In the genomic region with DNA sequence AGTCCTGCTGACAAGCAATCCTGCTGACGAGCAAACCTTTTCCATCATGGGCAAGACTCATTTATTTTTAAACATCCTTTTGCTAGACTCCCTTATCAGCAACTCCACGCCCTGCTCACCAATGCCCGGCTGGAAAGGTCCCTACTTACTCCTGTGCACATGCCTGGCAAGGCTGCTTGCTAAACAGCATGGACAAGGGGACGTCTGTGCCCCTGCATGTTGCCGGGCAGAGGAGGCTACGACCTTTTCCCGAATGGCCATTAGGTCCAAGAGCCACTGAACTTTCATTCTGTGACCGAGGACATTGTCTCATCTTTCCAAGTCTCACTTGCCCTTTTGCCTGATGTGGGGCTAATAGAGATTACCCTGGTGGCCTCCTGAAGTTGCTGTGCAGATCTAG, we compare ENCODE assay signal across 15 cellular contexts.
A peak's percentile ranks its signal among the peaks of the same experiment; 100 is the strongest.
DNase-seq lines count a peak whose midpoint lies in the region; ATAC-seq and TF ChIP-seq lines count a peak whose summit lies in the region.
"Had no signal": no experiment of that assay in that cellular context is flagged by ENCODE, and none has a peak within 500 bp of the region (broad histone marks: within the 10 kb centered on the region; RNA-seq: fewer than 3 reads in every experiment).

No MANE protein-coding gene starts in this region.

- H3K36me3 Mint-ChIP-seq in brain = no peaks in the 10 kb centered on the region
- H3K36me3 Mint-ChIP-seq: natural killer cell, WTC11 had no signal

- H3K9me1 ChIP-seq in IMR-90 (ENCODE audit: insufficient read depth, low read length) = no peaks in the 10 kb centered on the region

- H2AK9ac ChIP-seq in IMR-90 (replicated peaks; ENCODE audit: low read depth, low read length, poor library complexity) = no peak overlapping the region

- POLR2A ChIA-PET in IMR-90 (lab: Charles Lee; ENCODE audit: unreplicated experiment) = no interaction called here

- H4K5ac ChIP-seq in IMR-90 (ENCODE audit: low read depth, low read length) = no peak overlapping the region

- H2AFZ ChIP-seq in IMR-90 (replicated peaks; ENCODE audit: low read length, poor library complexity) = peak overlapping the region; percentile 44

- TF ChIP-seq RAD21 in IMR-90 (IDR thresholded peaks at IDR 0.05; ENCODE audit: low read length) = no peak

- H3K4me3 Mint-ChIP-seq in brain = no peak overlapping the region
- H3K4me3 Mint-ChIP-seq: activated naive CD8-positive, alpha-beta T cell treated with anti-CD3 and anti-CD28 coated beads, Interleukin-2, amount 50 U/mL, for 24 hours; natural killer cell; WTC11 had no signal

- no peak overlapping the region for H3K4me2 ChIP-seq in IMR-90 (ENCODE audit: low read depth, low read length)

- ATAC-seq in IMR-90 (ENCODE audit: low read depth) (no peak), left lobe of liver (peak; percentile 72), gastrocnemius medialis (peak in 1 of 2 donors; percentile 40), GM18517 (IDR thresholded peaks at IDR 0.05; ENCODE audit: unreplicated experiment) (no peak)
- ATAC-seq: activated naive CD8-positive, alpha-beta T cell treated with anti-CD3 and anti-CD28 coated beads, Interleukin-2, amount 50 U/mL, for 24 hours; natural killer cell; WTC11 had no signal

- TF ChIP-seq POLR2A in IMR-90 (IDR thresholded peaks at IDR 0.05; ENCODE audit: low read depth, low read length) (no peak), gastrocnemius medialis (IDR thresholded peaks at IDR 0.05) (no peak)

- H3K79me1 ChIP-seq in IMR-90 (ENCODE audit: low read depth in 1 of 2, low read length in 2 of 2) = no peaks in the 10 kb centered on the region; a peak in 1 of 4 replicates

- H3K36me3 ChIP-seq in IMR-90 (ENCODE audit: control insufficient read depth, insufficient read depth, low read length) (no peaks in the 10 kb centered on the region), gastrocnemius medialis (no peaks in the 10 kb centered on the region)

- no peak overlapping the region for H3K9ac ChIP-seq in IMR-90 (ENCODE audit: low read depth, low read length)

- in situ Hi-C loops in IMR-90 (cut with MboI; ENCODE audit: low sequenced_read_pairs) = no loop called here
- in situ Hi-C loops in gastrocnemius medialis (cut with MboI; ENCODE audit: low sequenced_read_pairs in 4 of 4) = no loop called here

- H3K27me3 Mint-ChIP-seq in brain = no peaks in the 10 kb centered on the region

- no peak overlapping the region for H2BK20ac ChIP-seq in IMR-90 (ENCODE audit: low read depth, low read length)

- no TSS peak for BruUV-seq in IMR-90 (replicated peaks; lab: Mats Ljungman, UMichigan)

- no peaks in the 10 kb centered on the region for H3K9me3 ChIP-seq in IMR-90 (ENCODE audit: control insufficient read depth, insufficient read depth, low read length)
- H3K9me3 ChIP-seq in gastrocnemius medialis = no peaks in the 10 kb centered on the region

- H2BK5ac ChIP-seq in IMR-90 (ENCODE audit: low read depth, low read length, poor library complexity, severe bottlenecking) = no peak overlapping the region

- H2BK120ac ChIP-seq in IMR-90 (ENCODE audit: low read depth, low read length) = no peak overlapping the region

- H3K27ac Mint-ChIP-seq in brain = peak overlapping the region in 4 of 5 experiments; percentile 26 to 90 (median 68)
- H3K27ac Mint-ChIP-seq: activated naive CD8-positive, alpha-beta T cell treated with anti-CD3 and anti-CD28 coated beads, Interleukin-2, amount 50 U/mL, for 24 hours; natural killer cell; WTC11 had no signal

- H3K4me3 ChIP-seq in IMR-90 (ENCODE audit: insufficient read depth, low read depth, low read length) = no peak overlapping the region
- H3K4me3 ChIP-seq in gastrocnemius medialis = peak overlapping the region in 3 of 4 donors; percentile 3 to 31 (median 6)

- no peak overlapping the region for H3K18ac ChIP-seq in IMR-90 (ENCODE audit: low read depth, low read length)

- H3K4me1 ChIP-seq in IMR-90 (ENCODE audit: control insufficient read depth, insufficient read depth, low read length) = 0 out of 2 replicates have a peak, but pooled peaks cover 1% of the 10 kb centered on the region
- peaks cover 56 to 62% of the 10 kb centered on the region in 2 donors for H3K4me1 ChIP-seq in gastrocnemius medialis

- H3K27me3 ChIP-seq in IMR-90 (ENCODE audit: control insufficient read depth, insufficient read depth, low read length) (no peaks in the 10 kb centered on the region), gastrocnemius medialis (no peaks in the 10 kb centered on the region)

- no peak overlapping the region for H3K27ac ChIP-seq in IMR-90 (ENCODE audit: insufficient read depth, low read length)
- H3K27ac ChIP-seq in gastrocnemius medialis = peak overlapping the region; percentile 76 to 85 (median 82)
- H3K27ac ChIP-seq: RWPE1 had no signal

- no peak overlapping the region for H2AK5ac ChIP-seq in IMR-90 (ENCODE audit: low read depth, low read length)

- H3K23ac ChIP-seq in IMR-90 (ENCODE audit: low read depth, low read length) = no peak overlapping the region

- H4K91ac ChIP-seq in IMR-90 (ENCODE audit: insufficient read depth, low read depth, low read length) = no peak overlapping the region

- CTCF ChIA-PET in IMR-90 (lab: Yijun Ruan, JAX) = no interaction called here

- 70% methylated on average over 4 of the region's 8 CpGs; no CpG with 5 or more reads in 1 of the 2 experiments for WGBS in IMR-90 (ENCODE audit: extremely low coverage in 2 of 2, insufficient read length in 1 of 2), 2 experiments

- DNase-seq in IMR-90 (no peak), left lobe of liver (ENCODE audit: low spot score) (peak; percentile 58), gastrocnemius medialis (no peak), GOT3 (lab: John Stamatoyannopoulos, UW) (no peak), DMS53 treated with DMSO at 0.1 percent for 48 hours (lab: John Stamatoyannopoulos, UW; ENCODE audit: unreplicated experiment) (no peak), GM10266 (ENCODE audit: extremely low spot score) (no peak)
- DNase-seq: activated naive CD8-positive, alpha-beta T cell treated with anti-CD3 and anti-CD28 coated beads, Interleukin-2, amount 50 U/mL, for 24 hours; cortex of kidney; natural killer cell; NCI-H510A; stimulated activated CD4-positive, alpha-beta T cell treated with anti-CD3 and anti-CD28 coated beads, Interleukin-15, amount 100 ng/mL, for 24 hours had no signal

- H3K14ac ChIP-seq in IMR-90 (replicated peaks; ENCODE audit: low read depth, low read length) = no peak overlapping the region

- peaks cover 45% of the 10 kb centered on the region for H3K4me1 Mint-ChIP-seq in brain
- H3K4me1 Mint-ChIP-seq: natural killer cell had no signal

- TF ChIP-seq CTCF in IMR-90 (conservative IDR thresholded peaks at IDR 0.05; ENCODE audit: low read depth, low read length) = no peak
- no peak for TF ChIP-seq CTCF in brain (conservative IDR thresholded peaks at IDR 0.05)
- no peak for TF ChIP-seq CTCF in gastrocnemius medialis (IDR thresholded peaks at IDR 0.05 in 4 of 5, conservative IDR thresholded peaks at IDR 0.05 in 1 of 5)
- TF ChIP-seq CTCF in GM10266 (IDR thresholded peaks at IDR 0.05; ENCODE audit: control insufficient read depth, insufficient read depth, low read depth, missing control alignments) = no peak

- no peaks in the 10 kb centered on the region for H4K20me1 ChIP-seq in IMR-90 (ENCODE audit: insufficient read depth, low read length)

- no peak overlapping the region for H3K4ac ChIP-seq in IMR-90 (ENCODE audit: low read depth, low read length)

- intact Hi-C loops in IMR-90 (cut with micrococcal nuclease) = no loop called here
- intact Hi-C loops in gastrocnemius medialis (cut with DNase I; ENCODE audit: low total_unique reads) = no loop called here

- no peak overlapping the region for H3K56ac ChIP-seq in IMR-90 (ENCODE audit: extremely low read depth, insufficient read depth, low read length)

- dilution Hi-C loops in IMR-90 (cut with HindIII; ENCODE audit: low sequenced_read_pairs, unreplicated experiment) = no loop called here

- H4K8ac ChIP-seq in IMR-90 (ENCODE audit: low read depth in 2 of 2, low read length in 2 of 2) = no peak overlapping the region

- no peak overlapping the region for H2BK15ac ChIP-seq in IMR-90 (ENCODE audit: low read depth, low read length)

- H3K9me3 Mint-ChIP-seq in brain = no peaks in the 10 kb centered on the region
- H3K9me3 Mint-ChIP-seq: activated naive CD8-positive, alpha-beta T cell treated with anti-CD3 and anti-CD28 coated beads, Interleukin-2, amount 50 U/mL, for 24 hours; natural killer cell; WTC11 had no signal

TF ChIP-seq in IMR-90, 13 proteins besides CTCF, POLR2A, EP300 and RAD21:
- no peak for TF ChIP-seq RCOR1 (IDR thresholded peaks at IDR 0.05; ENCODE audit: insufficient replicate concordance, low read length)
- TF ChIP-seq MAZ (IDR thresholded peaks at IDR 0.05; ENCODE audit: borderline replicate concordance, low read depth, low read length) = no peak
- TF ChIP-seq, protein P1, sequence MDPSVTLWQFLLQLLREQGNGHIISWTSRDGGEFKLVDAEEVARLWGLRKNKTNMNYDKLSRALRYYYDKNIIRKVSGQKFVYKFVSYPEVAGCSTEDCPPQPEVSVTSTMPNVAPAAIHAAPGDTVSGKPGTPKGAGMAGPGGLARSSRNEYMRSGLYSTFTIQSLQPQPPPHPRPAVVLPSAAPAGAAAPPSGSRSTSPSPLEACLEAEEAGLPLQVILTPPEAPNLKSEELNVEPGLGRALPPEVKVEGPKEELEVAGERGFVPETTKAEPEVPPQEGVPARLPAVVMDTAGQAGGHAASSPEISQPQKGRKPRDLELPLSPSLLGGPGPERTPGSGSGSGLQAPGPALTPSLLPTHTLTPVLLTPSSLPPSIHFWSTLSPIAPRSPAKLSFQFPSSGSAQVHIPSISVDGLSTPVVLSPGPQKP (IDR thresholded peaks at IDR 0.05; ENCODE audit: borderline replicate concordance, low read depth, low read length) = no peak
- TF ChIP-seq MAFK (IDR thresholded peaks at IDR 0.05; ENCODE audit: low read depth, low read length) = no peak
- no peak for TF ChIP-seq RFX5 (IDR thresholded peaks at IDR 0.05; ENCODE audit: low read depth, low read length)
- no peak for TF ChIP-seq SMC3 (IDR thresholded peaks at IDR 0.05; ENCODE audit: low read depth, low read length)
- TF ChIP-seq CHD1 (IDR thresholded peaks at IDR 0.05; ENCODE audit: low read depth, low read length) = no peak
- TF ChIP-seq FOS (IDR thresholded peaks at IDR 0.05; ENCODE audit: low read depth, low read length) = no peak
- TF ChIP-seq, protein P2, sequence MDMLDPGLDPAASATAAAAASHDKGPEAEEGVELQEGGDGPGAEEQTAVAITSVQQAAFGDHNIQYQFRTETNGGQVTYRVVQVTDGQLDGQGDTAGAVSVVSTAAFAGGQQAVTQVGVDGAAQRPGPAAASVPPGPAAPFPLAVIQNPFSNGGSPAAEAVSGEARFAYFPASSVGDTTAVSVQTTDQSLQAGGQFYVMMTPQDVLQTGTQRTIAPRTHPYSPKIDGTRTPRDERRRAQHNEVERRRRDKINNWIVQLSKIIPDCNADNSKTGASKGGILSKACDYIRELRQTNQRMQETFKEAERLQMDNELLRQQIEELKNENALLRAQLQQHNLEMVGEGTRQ (IDR thresholded peaks at IDR 0.05; ENCODE audit: low read depth, low read length) = no peak
- TF ChIP-seq NFE2L2 (IDR thresholded peaks at IDR 0.05; ENCODE audit: low read depth, low read length) = no peak
- TF ChIP-seq CEBPB (IDR thresholded peaks at IDR 0.05; ENCODE audit: low read depth, low read length) = no peak
- no peak for TF ChIP-seq BHLHE40 (IDR thresholded peaks at IDR 0.05; ENCODE audit: low read depth, low read length)
- TF ChIP-seq MXI1 (IDR thresholded peaks at IDR 0.05; ENCODE audit: borderline replicate concordance, low read depth, low read length) = no peak
